7 cellular contexts compared by ENCODE assay signal in genomic region chr9:96219615-96220257, GRCh38.
A peak's percentile ranks its signal among the peaks of the same experiment; 100 is the strongest.
DNase-seq lines count a peak whose midpoint lies in the region; ATAC-seq and TF ChIP-seq lines count a peak whose summit lies in the region.

No MANE protein-coding gene starts in this region.

- H3K18ac ChIP-seq in neuronal stem cell (ENCODE audit: low read length) = no peak overlapping the region

- H3K79me1 ChIP-seq in neuronal stem cell (ENCODE audit: low read depth, low read length) = no peaks in the 10 kb centered on the region

- no peak overlapping the region for H3K4me3 Mint-ChIP-seq in activated CD4-positive, alpha-beta T cell treated with anti-CD3 and anti-CD28 coated beads, Interleukin-2, amount 10 ng/mL, durations not matched to agents 7 days and 5 days

- no peak overlapping the region for H3K27ac Mint-ChIP-seq in activated CD4-positive, alpha-beta T cell treated with anti-CD3 and anti-CD28 coated beads, Interleukin-2, amount 10 ng/mL, durations not matched to agents 7 days and 5 days

- CTCF ChIA-PET in activated CD4-positive, alpha-beta T cell treated with anti-CD3 and anti-CD28 coated beads, Interleukin-2, amount 10 ng/mL, durations not matched to agents 7 days and 5 days (lab: Charles Lee) = interaction anchor here (2.9 kb wide), 1 partner anchor 8 kb away, joined by 7 read pairs; no protein-coding TSS in a partner anchor

- no peak overlapping the region for H3K4me2 ChIP-seq in neuronal stem cell (ENCODE audit: insufficient read depth, low read length, poor library complexity, severe bottlenecking)

- H3K4me3 ChIP-seq in epithelial cell of esophagus (ENCODE audit: low read length) = no peak overlapping the region
- H3K4me3 ChIP-seq in neuronal stem cell (ENCODE audit: low read length in 2 of 2) = no peak overlapping the region

- DNase-seq in GM19238 (ENCODE audit: insufficient read length, low spot score) (peak; percentile 22), epithelial cell of esophagus (ENCODE audit: low read depth) (peak; percentile 29), neuronal stem cell (ENCODE audit: low spot score) (no peak), T1000 (lab: John Stamatoyannopoulos, UW) (no peak)
- peak; percentile 14 for DNase-seq in activated CD4-positive, alpha-beta T cell treated with anti-CD3 and anti-CD28 coated beads, Interleukin-2, amount 10 ng/mL, durations not matched to agents 7 days and 5 days

- no peak overlapping the region for H2BK120ac ChIP-seq in neuronal stem cell (ENCODE audit: low read depth, low read length)

- H3K9me3 ChIP-seq in neuronal stem cell (replicated peaks in 1 of 2; ENCODE audit: control insufficient read depth in 2 of 2, insufficient read depth in 1 of 2, low read depth in 1 of 2, low read length in 2 of 2) = peaks cover 4 to 16% of the 10 kb centered on the region in 2 donors

- no peak overlapping the region for H3K4ac ChIP-seq in neuronal stem cell (ENCODE audit: low read length)

- no CpG with 5 or more reads among the region's 23 CpGs for WGBS in neuronal stem cell (ENCODE audit: extremely low coverage in 2 of 2, insufficient read length in 2 of 2, insufficient replicate concordance in 1 of 2), 2 donors

- no peak overlapping the region for H3K14ac ChIP-seq in neuronal stem cell (ENCODE audit: low read length)

- no peak overlapping the region for H4K8ac ChIP-seq in neuronal stem cell (ENCODE audit: low read depth, low read length)

- H3K27me3 ChIP-seq in neuronal stem cell (ENCODE audit: control insufficient read depth in 3 of 3, insufficient read depth in 3 of 3, low read depth in 1 of 3, low read length in 3 of 3) = no peaks in the 10 kb centered on the region

- H2BK5ac ChIP-seq in neuronal stem cell (ENCODE audit: low read length) = no peak overlapping the region

- H3K9me3 Mint-ChIP-seq in activated CD4-positive, alpha-beta T cell treated with anti-CD3 and anti-CD28 coated beads, Interleukin-2, amount 10 ng/mL, durations not matched to agents 7 days and 5 days = peaks cover 4% of the 10 kb centered on the region

- H3K27ac ChIP-seq in neuronal stem cell (replicated peaks; ENCODE audit: low read length) = no peak overlapping the region

- H3K4me1 Mint-ChIP-seq in activated CD4-positive, alpha-beta T cell treated with anti-CD3 and anti-CD28 coated beads, Interleukin-2, amount 10 ng/mL, durations not matched to agents 7 days and 5 days = peaks cover 10% of the 10 kb centered on the region

- peaks cover 9 to 15% of the 10 kb centered on the region in 2 donors for H3K4me1 ChIP-seq in neuronal stem cell (ENCODE audit: control insufficient read depth in 2 of 2, insufficient read depth in 1 of 2, low read depth in 1 of 2, low read length in 2 of 2)

- TF ChIP-seq CTCF in epithelial cell of esophagus (IDR thresholded peaks at IDR 0.05; ENCODE audit: insufficient read depth, low read depth, low read length, missing control alignments) = peak; percentile 61

- H2BK12ac ChIP-seq in neuronal stem cell (ENCODE audit: low read length) = peak overlapping the region; percentile 59

- no peak overlapping the region for H2AFZ ChIP-seq in neuronal stem cell (ENCODE audit: low read length)

- H3K36me3 Mint-ChIP-seq in activated CD4-positive, alpha-beta T cell treated with anti-CD3 and anti-CD28 coated beads, Interleukin-2, amount 10 ng/mL, durations not matched to agents 7 days and 5 days (ENCODE audit: low read depth) = no peaks in the 10 kb centered on the region

- no peak overlapping the region for H4K91ac ChIP-seq in neuronal stem cell (ENCODE audit: low read depth, low read length, poor library complexity)

- no peaks in the 10 kb centered on the region for H3K36me3 ChIP-seq in neuronal stem cell (replicated peaks in 1 of 2; ENCODE audit: control insufficient read depth in 2 of 2, insufficient read depth in 2 of 2, low read length in 2 of 2)

- H3K23ac ChIP-seq in neuronal stem cell (ENCODE audit: low read depth, low read length, poor library complexity) = no peak overlapping the region

- ATAC-seq in GM21367 (IDR thresholded peaks at IDR 0.05; ENCODE audit: unreplicated experiment) = no peak
- no peak for ATAC-seq in HG02973 (IDR thresholded peaks at IDR 0.05; ENCODE audit: unreplicated experiment)

- no peak overlapping the region for H3K9ac ChIP-seq in neuronal stem cell (ENCODE audit: low read depth, low read length, poor library complexity)

- H3K27me3 Mint-ChIP-seq in activated CD4-positive, alpha-beta T cell treated with anti-CD3 and anti-CD28 coated beads, Interleukin-2, amount 10 ng/mL, durations not matched to agents 7 days and 5 days = peaks cover 60% of the 10 kb centered on the region

- peak overlapping the region; percentile 39 for H2BK15ac ChIP-seq in neuronal stem cell (ENCODE audit: low read length)

- POLR2A ChIA-PET in activated CD4-positive, alpha-beta T cell treated with anti-CD3 and anti-CD28 coated beads, Interleukin-2, amount 10 ng/mL, durations not matched to agents 7 days and 5 days (lab: Charles Lee) = interaction anchor here (0.6 kb wide), 1 partner anchor 819 kb away, joined by 3 read pairs; no protein-coding TSS in a partner anchor

- no peak overlapping the region for H2AK5ac ChIP-seq in neuronal stem cell (ENCODE audit: low read depth, low read length)

Comparison
In these comparisons a context has a peak if more than half of its experiments do, and no peak if none do; other contexts are left out.
1. DNase-seq: peak in GM19238 (single experiment), activated CD4-positive, alpha-beta T cell treated with anti-CD3 and anti-CD28 coated beads, Interleukin-2, amount 10 ng/mL, durations not matched to agents 7 days and 5 days (single experiment) and epithelial cell of esophagus (single experiment); none in neuronal stem cell (single experiment) and T1000 (single experiment).